In the genomic region with DNA sequence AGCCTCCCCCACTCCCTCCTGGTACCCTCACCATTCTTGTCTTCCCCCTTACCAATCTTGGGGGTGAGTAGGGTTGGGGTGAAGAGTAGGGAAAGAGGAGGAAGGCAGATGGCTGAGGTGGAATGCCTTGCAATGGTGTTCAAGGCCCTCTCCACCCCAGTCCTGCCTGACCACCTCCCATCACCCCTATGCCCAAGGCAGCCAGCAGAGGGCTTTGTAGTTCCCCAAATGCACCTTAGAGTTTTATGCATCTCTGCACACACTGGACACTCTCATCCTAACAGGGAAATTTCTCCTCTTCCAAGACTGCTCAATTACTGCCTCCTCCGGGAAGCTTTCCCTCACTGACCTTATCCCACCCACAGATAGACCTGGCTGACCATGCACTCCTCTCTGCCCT, we compare ENCODE assay signal across 11 cellular contexts. TPM values are rescaled to one million over a fixed set of nuclear protein-coding genes. Genes with fewer than 3 reads are reported as not detected.
A peak's percentile ranks its signal among the peaks of the same experiment; 100 is the strongest.
DNase-seq lines count a peak whose midpoint lies in the region; FAIRE-seq and TF ChIP-seq lines count a peak whose summit lies in the region.
"Had no signal": no experiment of that assay in that cellular context is flagged by ENCODE, and none has a peak within 500 bp of the region (broad histone marks: within the 10 kb centered on the region; RNA-seq: fewer than 3 reads in every experiment).

No MANE protein-coding gene starts in this region.

- peak; percentile 29 for TF ChIP-seq CTCF in CD14-positive monocyte (IDR thresholded peaks at IDR 0.05)
- TF ChIP-seq CTCF in HFF-Myc (IDR thresholded peaks at IDR 0.05; ENCODE audit: low read depth, low read length, missing control alignments): peak; percentile 38
- peak in 4 of 6 experiments; percentile 11 to 22 (median 20) for TF ChIP-seq CTCF in adrenal gland (IDR thresholded peaks at IDR 0.05)
- TF ChIP-seq CTCF in esophagus squamous epithelium (IDR thresholded peaks at IDR 0.05): peak in 1 of 6 experiments; percentile 20

- H3K36me3 ChIP-seq in adrenal gland (replicated peaks in 1 of 2) (no peaks in the 10 kb centered on the region), esophagus squamous epithelium (no peaks in the 10 kb centered on the region)
- H3K36me3 ChIP-seq: upper lobe of right lung had no signal

- H3K36me3 Mint-ChIP-seq in CD14-positive monocyte: no peaks in the 10 kb centered on the region

- intact Hi-C loops in CD14-positive monocyte (cut with micrococcal nuclease): no loop called here
- intact Hi-C loops in adrenal gland (cut with DNase I): no loop called here
- intact Hi-C loops in esophagus squamous epithelium (cut with DNase I): no loop called here
- intact Hi-C loops in head of caudate nucleus (cut with DNase I): no loop called here

- FAIRE-seq in GM12891 (lab: Jason Lieb, UNC): no peak

- H3K27ac ChIP-seq in adrenal gland: no peak overlapping the region
- no peak overlapping the region for H3K27ac ChIP-seq in esophagus squamous epithelium
- H3K27ac ChIP-seq: upper lobe of right lung had no signal

- H3K9me3 Mint-ChIP-seq in CD14-positive monocyte: no peaks in the 10 kb centered on the region

- H3K4me1 Mint-ChIP-seq in CD14-positive monocyte: no peaks in the 10 kb centered on the region

- H3K27me3 ChIP-seq in adrenal gland (no peaks in the 10 kb centered on the region), esophagus squamous epithelium (no peaks in the 10 kb centered on the region)
- H3K27me3 ChIP-seq: upper lobe of right lung had no signal

- H3K4me3 Mint-ChIP-seq in CD14-positive monocyte: no peak overlapping the region

- WGBS in adrenal gland, 4 donors: 67 to 93% (median 89%) methylated on average over 1 of the region's 1 CpG
- 79 to 88% methylated on average over 1 of the region's 1 CpG for WGBS in esophagus squamous epithelium, 2 donors

- H3K27ac Mint-ChIP-seq in CD14-positive monocyte: no peak overlapping the region

- H3K4me3 ChIP-seq in HFF-Myc (replicated peaks; ENCODE audit: low read depth, low read length) (no peak overlapping the region), adrenal gland (no peak overlapping the region), esophagus squamous epithelium (no peak overlapping the region)
- H3K4me3 ChIP-seq: upper lobe of right lung had no signal

- H3K4me1 ChIP-seq in adrenal gland (replicated peaks in 1 of 2) (no peaks in the 10 kb centered on the region), esophagus squamous epithelium (peaks cover 0 to 3% (median 0%) of the 10 kb centered on the region in 3 donors)
- H3K4me1 ChIP-seq: upper lobe of right lung had no signal

- no peaks in the 10 kb centered on the region for H3K9me3 ChIP-seq in adrenal gland (replicated peaks in 1 of 3)
- H3K9me3 ChIP-seq in esophagus squamous epithelium: no peaks in the 10 kb centered on the region
- H3K9me3 ChIP-seq: upper lobe of right lung had no signal

- DNase-seq in CD14-positive monocyte (ENCODE audit: low spot score) (no peak), HFF-Myc (ENCODE audit: extremely low read depth, low read depth) (no peak), adrenal gland (no peak), kidney tubule cell (ENCODE audit: low spot score) (peak; percentile 23), GM12891 (ENCODE audit: insufficient read length, low spot score) (no peak), esophagus squamous epithelium (lab: John Stamatoyannopoulos, UW) (no peak), head of caudate nucleus (no peak)
- no peak for DNase-seq in activated naive CD4-positive, alpha-beta T cell treated with Interleukin-2 at 50 U/mL for 16 hours
- DNase-seq: activated effector memory CD4-positive, alpha-beta T cell treated with anti-CD3 and anti-CD28 coated beads, Interleukin-2, amount 50 U/mL, for 16 hours; T-helper 9 cell; upper lobe of right lung had no signal

- H3K27me3 Mint-ChIP-seq in CD14-positive monocyte (ENCODE audit: low read depth in 3 of 3): peaks cover 5 to 10% (median 6%) of the 10 kb centered on the region in 3 donors

- TF ChIP-seq POLR2A in adrenal gland (IDR thresholded peaks at IDR 0.05): no peak
- no peak for TF ChIP-seq POLR2A in GM12891 (IDR thresholded peaks at IDR 0.05; ENCODE audit: low read depth, low read length)
- TF ChIP-seq POLR2A in esophagus squamous epithelium (IDR thresholded peaks at IDR 0.05): no peak

TF ChIP-seq in GM12891, 5 proteins besides CTCF, POLR2A, EP300 and RAD21:
- TF ChIP-seq SPI1 (IDR thresholded peaks at IDR 0.05; ENCODE audit: low read depth, low read length) (no peak), TAF1 (IDR thresholded peaks at IDR 0.05; ENCODE audit: low read depth, low read length) (no peak), POLR2AphosphoS5 (IDR thresholded peaks at IDR 0.05; ENCODE audit: low read depth, low read length) (no peak), POU2F2 (IDR thresholded peaks at IDR 0.05; ENCODE audit: low read depth, low read length) (no peak), PAX5 (IDR thresholded peaks at IDR 0.05; ENCODE audit: insufficient read depth, low read length, severe bottlenecking) (no peak)

RNA-seq across cellular contexts. Expression of a gene that starts 15.4 kb away (rescaled TPM):
- not detected for polyA plus RNA-seq in CD14-positive monocyte
- 10 to 100 TPM; 23.6 to 66.9 (median 45.1) TPM for total RNA-seq in adrenal gland
- 10 to 100 TPM; 10.7 to 22.9 (median 16.6) TPM for polyA plus RNA-seq in adrenal gland
- polyA plus RNA-seq in GM12891 (2012; ENCODE audit: low read depth, missing spikeins): 0.06 TPM
- total RNA-seq in esophagus squamous epithelium: 1 to 10 TPM in 1 of 4 donors, under 1 TPM in 2, not detected in 1; 0.57 to 1.9 (median 0.85) TPM

RNA-seq across cellular contexts. Expression of a gene that starts 30.1 kb away (rescaled TPM):
- not detected for polyA plus RNA-seq in CD14-positive monocyte
- 1 to 10 TPM in 1 of 8 donors, under 1 TPM in 4, not detected in 3; 0.19 to 1.9 (median 0.54) TPM for total RNA-seq in adrenal gland
- under 1 TPM; 0.07 to 0.64 (median 0.17) TPM for polyA plus RNA-seq in adrenal gland
- 0.17 TPM for polyA plus RNA-seq in GM12891 (2012; ENCODE audit: low read depth, missing spikeins)
- 1 to 10 TPM in 1 of 4 donors, under 1 TPM in 2, not detected in 1; 0.57 to 1.1 (median 0.79) TPM for total RNA-seq in esophagus squamous epithelium

RNA-seq across cellular contexts. Expression of a gene that starts 41.2 kb away (rescaled TPM):
- polyA plus RNA-seq in CD14-positive monocyte: 100 to 1,000 TPM; 241 to 245 TPM
- 100 to 1,000 TPM; 134 to 349 (median 202) TPM for total RNA-seq in adrenal gland
- 100 to 1,000 TPM; 123 to 221 (median 193) TPM for polyA plus RNA-seq in adrenal gland
- 117 TPM for polyA plus RNA-seq in GM12891 (2012; ENCODE audit: low read depth, missing spikeins)
- 100 to 1,000 TPM; 106 to 183 (median 127) TPM for total RNA-seq in esophagus squamous epithelium

Comparison
In these comparisons a context has a peak if more than half of its experiments do, and no peak if none do; other contexts are left out.
1. RNA of a gene that starts 15.4 kb away (total RNA-seq): 23.6 to 66.9 TPM in adrenal gland; 0.57 to 1.9 TPM in esophagus squamous epithelium; every median in the first group is over 4 times any median in the second.